ENCODE assay signal across 2 cellular contexts in the genomic region with DNA sequence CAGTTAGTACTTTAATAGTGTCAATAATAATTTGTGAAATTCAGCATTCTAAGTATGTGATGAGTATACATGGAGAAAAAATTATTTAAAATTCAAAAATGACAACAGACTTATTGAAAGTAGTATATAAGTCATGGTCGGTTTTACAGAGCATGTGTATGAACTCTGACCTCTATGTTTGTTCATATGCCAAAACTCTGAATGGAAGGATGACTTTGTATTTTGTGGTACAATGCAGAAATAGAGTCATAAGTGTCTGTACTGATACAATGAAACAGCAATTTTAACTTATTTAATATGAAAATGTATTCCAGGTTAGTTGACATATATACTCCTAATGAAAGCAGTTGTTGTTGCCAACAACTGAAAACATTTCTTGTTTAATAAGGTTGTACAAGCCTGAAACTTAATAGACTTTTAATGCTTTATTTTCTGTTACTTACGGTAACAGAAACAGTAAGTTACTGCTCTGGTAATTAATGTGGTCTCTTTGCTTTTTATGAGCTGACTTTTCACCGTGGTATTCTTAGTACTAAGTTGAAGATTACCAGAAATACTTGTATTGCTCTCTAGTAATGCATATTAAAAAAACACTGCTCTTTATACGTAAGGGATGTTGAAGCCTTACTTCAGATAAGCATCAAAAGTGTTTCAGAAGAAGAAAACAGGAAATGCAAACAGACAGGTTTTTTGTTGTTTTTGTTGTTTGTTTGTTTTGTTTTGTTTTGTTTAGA.
TF ChIP-seq lines count a peak whose summit lies in the region.

No MANE protein-coding gene starts in this region.

TF ChIP-seq in HCT116, 20 proteins besides CTCF, POLR2A, EP300 and RAD21:
- TF ChIP-seq, protein P1, sequence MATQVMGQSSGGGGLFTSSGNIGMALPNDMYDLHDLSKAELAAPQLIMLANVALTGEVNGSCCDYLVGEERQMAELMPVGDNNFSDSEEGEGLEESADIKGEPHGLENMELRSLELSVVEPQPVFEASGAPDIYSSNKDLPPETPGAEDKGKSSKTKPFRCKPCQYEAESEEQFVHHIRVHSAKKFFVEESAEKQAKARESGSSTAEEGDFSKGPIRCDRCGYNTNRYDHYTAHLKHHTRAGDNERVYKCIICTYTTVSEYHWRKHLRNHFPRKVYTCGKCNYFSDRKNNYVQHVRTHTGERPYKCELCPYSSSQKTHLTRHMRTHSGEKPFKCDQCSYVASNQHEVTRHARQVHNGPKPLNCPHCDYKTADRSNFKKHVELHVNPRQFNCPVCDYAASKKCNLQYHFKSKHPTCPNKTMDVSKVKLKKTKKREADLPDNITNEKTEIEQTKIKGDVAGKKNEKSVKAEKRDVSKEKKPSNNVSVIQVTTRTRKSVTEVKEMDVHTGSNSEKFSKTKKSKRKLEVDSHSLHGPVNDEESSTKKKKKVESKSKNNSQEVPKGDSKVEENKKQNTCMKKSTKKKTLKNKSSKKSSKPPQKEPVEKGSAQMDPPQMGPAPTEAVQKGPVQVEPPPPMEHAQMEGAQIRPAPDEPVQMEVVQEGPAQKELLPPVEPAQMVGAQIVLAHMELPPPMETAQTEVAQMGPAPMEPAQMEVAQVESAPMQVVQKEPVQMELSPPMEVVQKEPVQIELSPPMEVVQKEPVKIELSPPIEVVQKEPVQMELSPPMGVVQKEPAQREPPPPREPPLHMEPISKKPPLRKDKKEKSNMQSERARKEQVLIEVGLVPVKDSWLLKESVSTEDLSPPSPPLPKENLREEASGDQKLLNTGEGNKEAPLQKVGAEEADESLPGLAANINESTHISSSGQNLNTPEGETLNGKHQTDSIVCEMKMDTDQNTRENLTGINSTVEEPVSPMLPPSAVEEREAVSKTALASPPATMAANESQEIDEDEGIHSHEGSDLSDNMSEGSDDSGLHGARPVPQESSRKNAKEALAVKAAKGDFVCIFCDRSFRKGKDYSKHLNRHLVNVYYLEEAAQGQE (IDR thresholded peaks at IDR 0.05; ENCODE audit: low read depth) = no peak
TF ChIP-seq in HCT116: peak in this region for 0.

TF ChIP-seq in HepG2, 621 proteins besides CTCF, POLR2A, EP300 and RAD21 (continued from another document and continues in another):
- TF ChIP-seq GZF1 (CRISPR knock-in tag; IDR thresholded peaks at IDR 0.05) (peak; percentile 87; the same call in 1 of the 2 replicates), ZNF619 (CRISPR knock-in tag; IDR thresholded peaks at IDR 0.05) (no peak), NR2F1 (CRISPR knock-in tag; IDR thresholded peaks at IDR 0.05) (peak in 1 of 2 experiments; percentile 48; a peak in 1 of 4 replicates), SMARCC2 (IDR thresholded peaks at IDR 0.05) (no peak), ZBTB3 (CRISPR knock-in tag; IDR thresholded peaks at IDR 0.05; ENCODE audit: borderline replicate concordance, low read depth) (no peak), BRCA1 (CRISPR knock-in tag; IDR thresholded peaks at IDR 0.05) (no peak), PCBP2 (optimal IDR thresholded peaks at IDR 0.05; ENCODE audit: low read depth, low read length, poor library complexity, severe bottlenecking) (no peak), ZNF331 (CRISPR knock-in tag; IDR thresholded peaks at IDR 0.05) (no peak), NR3C1 (CRISPR knock-in tag; IDR thresholded peaks at IDR 0.05) (no peak), KDM6A (CRISPR knock-in tag; IDR thresholded peaks at IDR 0.05; ENCODE audit: low read depth) (no peak), ZFAT (CRISPR knock-in tag; conservative IDR thresholded peaks at IDR 0.05) (no peak), KDM4B (CRISPR knock-in tag; IDR thresholded peaks at IDR 0.05) (no peak), STAG1 (CRISPR knock-in tag; IDR thresholded peaks at IDR 0.05) (no peak), ZSCAN20 (CRISPR knock-in tag; IDR thresholded peaks at IDR 0.05; ENCODE audit: borderline replicate concordance) (no peak), CC2D1A (CRISPR knock-in tag; IDR thresholded peaks at IDR 0.05) (no peak), ZNF232 (CRISPR knock-in tag; IDR thresholded peaks at IDR 0.05; ENCODE audit: borderline replicate concordance) (no peak), FOXA3 (CRISPR knock-in tag; IDR thresholded peaks at IDR 0.05) (0 out of 2 replicates have a peak, but pooled peaks have one; percentile 11), ZNF703 (CRISPR knock-in tag; IDR thresholded peaks at IDR 0.05; ENCODE audit: borderline replicate concordance) (no peak), ZNF577 (CRISPR knock-in tag; IDR thresholded peaks at IDR 0.05; ENCODE audit: borderline replicate concordance, low read depth) (no peak), ZNF337 (CRISPR knock-in tag; IDR thresholded peaks at IDR 0.05; ENCODE audit: borderline replicate concordance, low read depth) (no peak), GFI1 (CRISPR knock-in tag; IDR thresholded peaks at IDR 0.05; ENCODE audit: borderline replicate concordance) (no peak), ZNF713 (CRISPR knock-in tag; IDR thresholded peaks at IDR 0.05) (no peak), ZNF44 (CRISPR knock-in tag; IDR thresholded peaks at IDR 0.05) (no peak), ARNTL (CRISPR knock-in tag; IDR thresholded peaks at IDR 0.05) (no peak), MAFG (CRISPR knock-in tag; IDR thresholded peaks at IDR 0.05) (no peak), NR2F6 (IDR thresholded peaks at IDR 0.05) (peak; percentile 86), NR2F6 (CRISPR knock-in tag; IDR thresholded peaks at IDR 0.05) (peak; percentile 81), KDM2A (CRISPR knock-in tag; IDR thresholded peaks at IDR 0.05; ENCODE audit: borderline replicate concordance, low read depth) (no peak), ZBTB42 (CRISPR knock-in tag; IDR thresholded peaks at IDR 0.05) (no peak), PLRG1 (conservative IDR thresholded peaks at IDR 0.05) (no peak), GATAD2A (CRISPR knock-in tag; IDR thresholded peaks at IDR 0.05) (peak; percentile 44; the same call in 1 of the 2 replicates), ZBTB38 (CRISPR knock-in tag; IDR thresholded peaks at IDR 0.05) (no peak)
- TF ChIP-seq, protein P2, sequence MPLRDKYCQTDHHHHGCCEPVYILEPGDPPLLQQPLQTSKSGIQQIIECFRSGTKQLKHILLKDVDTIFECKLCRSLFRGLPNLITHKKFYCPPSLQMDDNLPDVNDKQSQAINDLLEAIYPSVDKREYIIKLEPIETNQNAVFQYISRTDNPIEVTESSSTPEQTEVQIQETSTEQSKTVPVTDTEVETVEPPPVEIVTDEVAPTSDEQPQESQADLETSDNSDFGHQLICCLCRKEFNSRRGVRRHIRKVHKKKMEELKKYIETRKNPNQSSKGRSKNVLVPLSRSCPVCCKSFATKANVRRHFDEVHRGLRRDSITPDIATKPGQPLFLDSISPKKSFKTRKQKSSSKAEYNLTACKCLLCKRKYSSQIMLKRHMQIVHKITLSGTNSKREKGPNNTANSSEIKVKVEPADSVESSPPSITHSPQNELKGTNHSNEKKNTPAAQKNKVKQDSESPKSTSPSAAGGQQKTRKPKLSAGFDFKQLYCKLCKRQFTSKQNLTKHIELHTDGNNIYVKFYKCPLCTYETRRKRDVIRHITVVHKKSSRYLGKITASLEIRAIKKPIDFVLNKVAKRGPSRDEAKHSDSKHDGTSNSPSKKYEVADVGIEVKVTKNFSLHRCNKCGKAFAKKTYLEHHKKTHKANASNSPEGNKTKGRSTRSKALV (CRISPR knock-in tag; IDR thresholded peaks at IDR 0.05) = no peak
- TF ChIP-seq, protein P3, sequence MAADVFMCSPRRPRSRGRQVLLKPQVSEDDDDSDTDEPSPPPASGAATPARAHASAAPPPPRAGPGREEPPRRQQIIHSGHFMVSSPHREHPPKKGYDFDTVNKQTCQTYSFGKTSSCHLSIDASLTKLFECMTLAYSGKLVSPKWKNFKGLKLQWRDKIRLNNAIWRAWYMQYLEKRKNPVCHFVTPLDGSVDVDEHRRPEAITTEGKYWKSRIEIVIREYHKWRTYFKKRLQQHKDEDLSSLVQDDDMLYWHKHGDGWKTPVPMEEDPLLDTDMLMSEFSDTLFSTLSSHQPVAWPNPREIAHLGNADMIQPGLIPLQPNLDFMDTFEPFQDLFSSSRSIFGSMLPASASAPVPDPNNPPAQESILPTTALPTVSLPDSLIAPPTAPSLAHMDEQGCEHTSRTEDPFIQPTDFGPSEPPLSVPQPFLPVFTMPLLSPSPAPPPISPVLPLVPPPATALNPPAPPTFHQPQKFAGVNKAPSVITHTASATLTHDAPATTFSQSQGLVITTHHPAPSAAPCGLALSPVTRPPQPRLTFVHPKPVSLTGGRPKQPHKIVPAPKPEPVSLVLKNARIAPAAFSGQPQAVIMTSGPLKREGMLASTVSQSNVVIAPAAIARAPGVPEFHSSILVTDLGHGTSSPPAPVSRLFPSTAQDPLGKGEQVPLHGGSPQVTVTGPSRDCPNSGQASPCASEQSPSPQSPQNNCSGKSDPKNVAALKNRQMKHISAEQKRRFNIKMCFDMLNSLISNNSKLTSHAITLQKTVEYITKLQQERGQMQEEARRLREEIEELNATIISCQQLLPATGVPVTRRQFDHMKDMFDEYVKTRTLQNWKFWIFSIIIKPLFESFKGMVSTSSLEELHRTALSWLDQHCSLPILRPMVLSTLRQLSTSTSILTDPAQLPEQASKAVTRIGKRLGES (CRISPR knock-in tag; IDR thresholded peaks at IDR 0.05; ENCODE audit: borderline replicate concordance) = no peak
- TF ChIP-seq, protein P4, sequence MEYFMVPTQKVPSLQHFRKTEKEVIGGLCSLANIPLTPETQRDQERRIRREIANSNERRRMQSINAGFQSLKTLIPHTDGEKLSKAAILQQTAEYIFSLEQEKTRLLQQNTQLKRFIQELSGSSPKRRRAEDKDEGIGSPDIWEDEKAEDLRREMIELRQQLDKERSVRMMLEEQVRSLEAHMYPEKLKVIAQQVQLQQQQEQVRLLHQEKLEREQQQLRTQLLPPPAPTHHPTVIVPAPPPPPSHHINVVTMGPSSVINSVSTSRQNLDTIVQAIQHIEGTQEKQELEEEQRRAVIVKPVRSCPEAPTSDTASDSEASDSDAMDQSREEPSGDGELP (IDR thresholded peaks at IDR 0.05; ENCODE audit: borderline replicate concordance, low read depth) = peak; percentile 28; the same call in 1 of the 2 replicates
- TF ChIP-seq, protein P5, sequence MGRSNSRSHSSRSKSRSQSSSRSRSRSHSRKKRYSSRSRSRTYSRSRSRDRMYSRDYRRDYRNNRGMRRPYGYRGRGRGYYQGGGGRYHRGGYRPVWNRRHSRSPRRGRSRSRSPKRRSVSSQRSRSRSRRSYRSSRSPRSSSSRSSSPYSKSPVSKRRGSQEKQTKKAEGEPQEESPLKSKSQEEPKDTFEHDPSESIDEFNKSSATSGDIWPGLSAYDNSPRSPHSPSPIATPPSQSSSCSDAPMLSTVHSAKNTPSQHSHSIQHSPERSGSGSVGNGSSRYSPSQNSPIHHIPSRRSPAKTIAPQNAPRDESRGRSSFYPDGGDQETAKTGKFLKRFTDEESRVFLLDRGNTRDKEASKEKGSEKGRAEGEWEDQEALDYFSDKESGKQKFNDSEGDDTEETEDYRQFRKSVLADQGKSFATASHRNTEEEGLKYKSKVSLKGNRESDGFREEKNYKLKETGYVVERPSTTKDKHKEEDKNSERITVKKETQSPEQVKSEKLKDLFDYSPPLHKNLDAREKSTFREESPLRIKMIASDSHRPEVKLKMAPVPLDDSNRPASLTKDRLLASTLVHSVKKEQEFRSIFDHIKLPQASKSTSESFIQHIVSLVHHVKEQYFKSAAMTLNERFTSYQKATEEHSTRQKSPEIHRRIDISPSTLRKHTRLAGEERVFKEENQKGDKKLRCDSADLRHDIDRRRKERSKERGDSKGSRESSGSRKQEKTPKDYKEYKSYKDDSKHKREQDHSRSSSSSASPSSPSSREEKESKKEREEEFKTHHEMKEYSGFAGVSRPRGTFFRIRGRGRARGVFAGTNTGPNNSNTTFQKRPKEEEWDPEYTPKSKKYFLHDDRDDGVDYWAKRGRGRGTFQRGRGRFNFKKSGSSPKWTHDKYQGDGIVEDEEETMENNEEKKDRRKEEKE (IDR thresholded peaks at IDR 0.05) = no peak
- TF ChIP-seq, protein P6, sequence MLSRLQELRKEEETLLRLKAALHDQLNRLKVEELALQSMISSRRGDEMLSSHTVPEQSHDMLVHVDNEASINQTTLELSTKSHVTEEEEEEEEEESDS (CRISPR knock-in tag; IDR thresholded peaks at IDR 0.05; ENCODE audit: borderline replicate concordance) = no peak
- TF ChIP-seq, protein P7, sequence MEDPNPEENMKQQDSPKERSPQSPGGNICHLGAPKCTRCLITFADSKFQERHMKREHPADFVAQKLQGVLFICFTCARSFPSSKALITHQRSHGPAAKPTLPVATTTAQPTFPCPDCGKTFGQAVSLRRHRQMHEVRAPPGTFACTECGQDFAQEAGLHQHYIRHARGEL (CRISPR knock-in tag; IDR thresholded peaks at IDR 0.05) = no peak
- TF ChIP-seq, protein P8, sequence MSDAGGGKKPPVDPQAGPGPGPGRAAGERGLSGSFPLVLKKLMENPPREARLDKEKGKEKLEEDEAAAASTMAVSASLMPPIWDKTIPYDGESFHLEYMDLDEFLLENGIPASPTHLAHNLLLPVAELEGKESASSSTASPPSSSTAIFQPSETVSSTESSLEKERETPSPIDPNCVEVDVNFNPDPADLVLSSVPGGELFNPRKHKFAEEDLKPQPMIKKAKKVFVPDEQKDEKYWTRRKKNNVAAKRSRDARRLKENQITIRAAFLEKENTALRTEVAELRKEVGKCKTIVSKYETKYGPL (CRISPR knock-in tag; IDR thresholded peaks at IDR 0.05) = no peak
- TF ChIP-seq, protein P9, sequence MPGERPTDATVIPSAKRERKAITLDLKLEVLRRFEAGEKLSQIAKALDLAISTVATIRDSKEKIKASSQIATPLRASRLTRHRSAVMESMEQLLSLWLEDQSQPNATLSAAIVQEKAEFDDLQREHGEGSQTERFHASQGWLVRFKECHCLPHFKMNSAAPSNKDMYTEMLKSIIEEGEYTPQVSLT (CRISPR knock-in tag; IDR thresholded peaks at IDR 0.05; ENCODE audit: borderline replicate concordance, low read depth) = no peak
- TF ChIP-seq, protein P10, sequence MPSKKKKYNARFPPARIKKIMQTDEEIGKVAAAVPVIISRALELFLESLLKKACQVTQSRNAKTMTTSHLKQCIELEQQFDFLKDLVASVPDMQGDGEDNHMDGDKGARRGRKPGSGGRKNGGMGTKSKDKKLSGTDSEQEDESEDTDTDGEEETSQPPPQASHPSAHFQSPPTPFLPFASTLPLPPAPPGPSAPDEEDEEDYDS (CRISPR knock-in tag; IDR thresholded peaks at IDR 0.05) = no peak
- TF ChIP-seq, protein P11, sequence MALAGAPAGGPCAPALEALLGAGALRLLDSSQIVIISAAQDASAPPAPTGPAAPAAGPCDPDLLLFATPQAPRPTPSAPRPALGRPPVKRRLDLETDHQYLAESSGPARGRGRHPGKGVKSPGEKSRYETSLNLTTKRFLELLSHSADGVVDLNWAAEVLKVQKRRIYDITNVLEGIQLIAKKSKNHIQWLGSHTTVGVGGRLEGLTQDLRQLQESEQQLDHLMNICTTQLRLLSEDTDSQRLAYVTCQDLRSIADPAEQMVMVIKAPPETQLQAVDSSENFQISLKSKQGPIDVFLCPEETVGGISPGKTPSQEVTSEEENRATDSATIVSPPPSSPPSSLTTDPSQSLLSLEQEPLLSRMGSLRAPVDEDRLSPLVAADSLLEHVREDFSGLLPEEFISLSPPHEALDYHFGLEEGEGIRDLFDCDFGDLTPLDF (CRISPR knock-in tag; IDR thresholded peaks at IDR 0.05) = no peak
- TF ChIP-seq, protein P12, sequence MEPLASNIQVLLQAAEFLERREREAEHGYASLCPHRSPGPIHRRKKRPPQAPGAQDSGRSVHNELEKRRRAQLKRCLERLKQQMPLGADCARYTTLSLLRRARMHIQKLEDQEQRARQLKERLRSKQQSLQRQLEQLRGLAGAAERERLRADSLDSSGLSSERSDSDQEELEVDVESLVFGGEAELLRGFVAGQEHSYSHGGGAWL (CRISPR knock-in tag; IDR thresholded peaks at IDR 0.05) = no peak
- TF ChIP-seq, protein P13, sequence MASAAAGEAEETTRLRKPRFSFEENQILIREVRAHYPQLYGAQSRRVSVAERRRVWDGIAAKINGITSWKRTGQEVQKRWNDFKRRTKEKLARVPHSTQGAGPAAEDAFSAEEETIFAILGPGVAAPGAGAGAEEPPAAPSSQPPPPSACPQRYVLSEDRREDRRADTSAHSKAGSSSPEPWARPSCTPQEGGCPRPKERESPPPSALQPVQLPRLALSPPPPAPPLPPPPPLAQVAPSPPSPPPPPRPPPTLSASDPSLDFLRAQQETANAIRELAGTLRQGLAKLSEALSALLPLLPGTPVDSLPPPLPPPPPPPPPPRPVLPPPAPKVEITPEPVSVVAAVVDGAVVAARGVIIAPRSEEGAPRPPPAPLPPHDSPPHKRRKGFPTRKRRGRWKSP (CRISPR knock-in tag; IDR thresholded peaks at IDR 0.05) = no peak
